ENCODE assay signal across 14 cellular contexts in the genomic region with DNA sequence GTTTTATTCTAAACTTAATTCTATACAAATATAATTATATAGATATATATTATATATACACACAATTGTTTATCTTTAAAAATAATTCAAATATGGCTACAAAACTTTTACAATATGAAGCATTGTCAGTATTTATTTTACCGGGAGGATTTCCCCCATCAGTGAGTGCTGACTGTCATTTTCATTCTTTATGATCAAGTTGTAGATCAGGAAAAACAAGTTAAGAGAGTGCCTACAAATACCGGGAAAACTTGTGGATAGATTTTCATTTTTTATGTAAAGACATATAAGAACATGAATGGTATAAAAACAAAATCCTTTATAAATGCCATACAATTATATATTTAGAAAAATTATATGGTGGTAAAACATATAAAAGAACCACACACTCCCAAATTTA. TPM values are rescaled to one million over a fixed set of nuclear protein-coding genes. Genes with fewer than 3 reads are reported as not detected.
DNase-seq lines count a peak whose midpoint lies in the region; ATAC-seq, FAIRE-seq and TF ChIP-seq lines count a peak whose summit lies in the region.
"Had no signal": no experiment of that assay in that cellular context is flagged by ENCODE, and none has a peak within 500 bp of the region (broad histone marks: within the 10 kb centered on the region; RNA-seq: fewer than 3 reads in every experiment).

No MANE protein-coding gene starts in this region.

- peaks cover 24 to 35% of the 10 kb centered on the region in 2 experiments for H3K4me1 ChIP-seq in HCT116 (ENCODE audit: control insufficient read depth in 1 of 2, insufficient read depth in 2 of 2, low read length in 2 of 2)
- H3K4me1 ChIP-seq in PC-9 (replicated peaks; ENCODE audit: insufficient read depth) = peaks cover 47% of the 10 kb centered on the region
- H3K4me1 ChIP-seq in esophagus squamous epithelium = peaks cover 0 to 50% (median 5%) of the 10 kb centered on the region in 3 donors
- H3K4me1 ChIP-seq in small intestine (ENCODE audit: control insufficient read depth in 2 of 2, insufficient read depth in 1 of 2, low read depth in 1 of 2, low read length in 1 of 2) = peaks cover 0 to 3% of the 10 kb centered on the region in 2 donors

- H3K27me3 ChIP-seq in HCT116 (ENCODE audit: insufficient read depth, low read length) (no peaks in the 10 kb centered on the region), PC-9 (ENCODE audit: insufficient read depth, low read depth) (no peaks in the 10 kb centered on the region), esophagus squamous epithelium (no peaks in the 10 kb centered on the region), small intestine (ENCODE audit: control insufficient read depth in 2 of 2, insufficient read depth in 2 of 2, low read length in 2 of 2) (no peaks in the 10 kb centered on the region)
- H3K27me3 ChIP-seq: left lung had no signal

- H3K9me3 ChIP-seq in HCT116 (ENCODE audit: control insufficient read depth in 1 of 2, insufficient read depth in 1 of 2, low read depth in 1 of 2, low read length in 2 of 2) = no peaks in the 10 kb centered on the region
- H3K9me3 ChIP-seq in PC-9 (ENCODE audit: insufficient read depth, low read depth) = no peaks in the 10 kb centered on the region
- H3K9me3 ChIP-seq in esophagus squamous epithelium = no peaks in the 10 kb centered on the region
- H3K9me3 ChIP-seq in small intestine (ENCODE audit: control insufficient read depth, low read depth) = no peaks in the 10 kb centered on the region
- H3K9me3 ChIP-seq: left lung had no signal

- H3K4me2 ChIP-seq in HCT116 (ENCODE audit: low read length) (peak overlapping the region; percentile 86), PC-9 (peak overlapping the region; percentile 93)

- intact Hi-C loops in HCT116 (cut with micrococcal nuclease) = no loop called here
- intact Hi-C loops in PC-9 (cut with micrococcal nuclease; ENCODE audit: unreplicated experiment) = no loop called here
- intact Hi-C loops in esophagus squamous epithelium (cut with DNase I) = no loop called here

- RAD21 ChIA-PET in HCT116 (lab: Charles Lee; ENCODE audit: low non-redundant PET in 1 of 2, low total read pairs in 2 of 2, uncharacterized antibody in 2 of 2, unreplicated experiment in 2 of 2) = no interaction called here

- peaks cover 23% of the 10 kb centered on the region for H3F3A ChIP-seq in PC-9 (ENCODE audit: insufficient read depth, low read depth)

- H3K79me2 ChIP-seq in HCT116 (ENCODE audit: insufficient read depth, low read length) = peaks cover 83% of the 10 kb centered on the region
- H3K79me2 ChIP-seq in PC-9 (ENCODE audit: low read depth) = peaks cover 45% of the 10 kb centered on the region

- H3K27ac ChIP-seq in HCT116 (ENCODE audit: low read depth, low read length) = peak overlapping the region; percentile 79; the same call in 1 of the 2 replicates
- H3K27ac ChIP-seq in PC-9 = peak overlapping the region; percentile 98
- H3K27ac ChIP-seq in esophagus squamous epithelium = peak overlapping the region in 3 of 4 donors; percentile 64 to 91 (median 87)
- H3K27ac ChIP-seq in small intestine (ENCODE audit: low read depth in 1 of 2, low read length in 1 of 2) = no peak overlapping the region

- TF ChIP-seq CTCF in HCT116 (IDR thresholded peaks at IDR 0.05 in 2 of 3, conservative IDR thresholded peaks at IDR 0.05 in 1 of 3; ENCODE audit: borderline replicate concordance in 1 of 3, insufficient read depth in 1 of 3, low read depth in 2 of 3, low read length in 2 of 3) (no peak), PC-9 (conservative IDR thresholded peaks at IDR 0.05) (no peak), esophagus squamous epithelium (IDR thresholded peaks at IDR 0.05) (no peak)

- 17 to 63% methylated on average over 2 of the region's 2 CpGs for WGBS in esophagus squamous epithelium, 2 donors
- 14 to 64% (median 26%) methylated on average over 2 of the region's 2 CpGs for WGBS in small intestine, 3 donors

- TF ChIP-seq RAD21 in HCT116 (IDR thresholded peaks at IDR 0.05; ENCODE audit: low read depth) = no peak

- POLR2A ChIA-PET in HCT116 (lab: Charles Lee) (no interaction called here), PC-9 (lab: Charles Lee; ENCODE audit: unreplicated experiment) (no interaction called here)

- H3K36me3 ChIP-seq in HCT116 (ENCODE audit: control insufficient read depth in 1 of 2, insufficient read depth in 2 of 2, low read length in 2 of 2) (no peaks in the 10 kb centered on the region), PC-9 (ENCODE audit: low read depth) (no peaks in the 10 kb centered on the region), esophagus squamous epithelium (no peaks in the 10 kb centered on the region), small intestine (ENCODE audit: control insufficient read depth in 2 of 2, insufficient read depth in 2 of 2, low read length in 2 of 2) (peaks cover 0 to 2% of the 10 kb centered on the region in 2 donors)
- H3K36me3 ChIP-seq: left lung had no signal

- H2AFZ ChIP-seq in HCT116 (ENCODE audit: low read depth, low read length, poor library complexity, severe bottlenecking) = no peak overlapping the region
- no peak overlapping the region for H2AFZ ChIP-seq in PC-9

- H3K9me2 ChIP-seq in HCT116 (ENCODE audit: insufficient read depth) = no peaks in the 10 kb centered on the region
- H3K9me2 ChIP-seq in PC-9 (ENCODE audit: insufficient read depth) = no peaks in the 10 kb centered on the region; the same call in 1 of the 2 replicates

- TF ChIP-seq POLR2A in HCT116 (IDR thresholded peaks at IDR 0.05; ENCODE audit: borderline replicate concordance, extremely low read depth, insufficient read depth, insufficient read length) (no peak), esophagus squamous epithelium (IDR thresholded peaks at IDR 0.05) (no peak)

- CTCF ChIA-PET in HCT116 (lab: Charles Lee) (interaction anchor here (0.9 to 1.5 kb wide), 2 partner anchors 45 to 390 kb away, joined by 4 read pairs; no protein-coding TSS in a partner anchor), PC-9 (lab: Charles Lee) (no interaction called here)

- FAIRE-seq in small intestine (lab: Jason Lieb, UNC) = no peak

- H3K4me3 ChIP-seq in HCT116 (replicated peaks in 1 of 2; ENCODE audit: low read depth in 1 of 2, low read length in 2 of 2) (no peak overlapping the region), PC-9 (peak overlapping the region; percentile 68; the same call in 1 of the 2 replicates), esophagus squamous epithelium (no peak overlapping the region), small intestine (ENCODE audit: low read depth in 1 of 2, low read length in 2 of 2) (no peak overlapping the region)
- H3K4me3 ChIP-seq: left lung had no signal

- BruUV-seq in HCT116 (replicated peaks; lab: Mats Ljungman, UMichigan) = no TSS peak
- BruUV-seq in PC-9 (replicated peaks; lab: Mats Ljungman, UMichigan) = no TSS peak

- DNase-seq in HCT116 (ENCODE audit: low read depth, low spot score) = no peak
- peak in 1 of 2 experiments; percentile 37 for DNase-seq in PC-9
- DNase-seq in esophagus squamous epithelium (lab: John Stamatoyannopoulos, UW) = no peak
- DNase-seq in small intestine = peak; percentile 22
- DNase-seq in AML-193 (lab: John Stamatoyannopoulos, UW) = no peak
- DNase-seq: activated CD4-positive, alpha-beta T cell treated with anti-CD3 and anti-CD28 coated beads for 4 hours; activated naive CD4-positive, alpha-beta T cell treated with Interleukin-2 at 50 U/mL for 16 hours; DND-41; left lung; naive thymus-derived CD4-positive, alpha-beta T cell; NCI-H187 treated with DMSO at 0.1 percent for 48 hours; NCI-H774 had no signal

- ATAC-seq in HCT116 (no peak), HG02642 (IDR thresholded peaks at IDR 0.05; ENCODE audit: poor library complexity, unreplicated experiment) (no peak), HG03025 (IDR thresholded peaks at IDR 0.05; ENCODE audit: low FRiP score, unreplicated experiment) (no peak)
- ATAC-seq: left lung; naive thymus-derived CD4-positive, alpha-beta T cell had no signal

- peak overlapping the region; percentile 71; the same call in 1 of the 2 replicates for H3K9ac ChIP-seq in HCT116 (ENCODE audit: low read length)

- H4K20me1 ChIP-seq in HCT116 (ENCODE audit: insufficient read depth) (no peaks in the 10 kb centered on the region), PC-9 (ENCODE audit: insufficient read depth) (no peaks in the 10 kb centered on the region)

TF ChIP-seq in HCT116, 20 proteins besides CTCF, POLR2A, EP300 and RAD21:
- TF ChIP-seq ELF1 (IDR thresholded peaks at IDR 0.05; ENCODE audit: borderline replicate concordance, low read depth) (no peak), SP1 (IDR thresholded peaks at IDR 0.05; ENCODE audit: low read depth) (peak; percentile 32; the same call in 1 of the 2 replicates)

RNA-seq across cellular contexts. Expression of a gene that starts 37.8 kb away (rescaled TPM):
- total RNA-seq in HCT116 (2021; ENCODE audit: unreplicated experiment) = 60.4 TPM
- 37.7 and 38.0 TPM in 2 replicates for polyA plus RNA-seq in HCT116 (2012)
- total RNA-seq in PC-9 (2021) = 38.8 and 51.6 TPM in 2 replicates
- 10 to 100 TPM; 31.3 to 66.3 (median 46.1) TPM for total RNA-seq in esophagus squamous epithelium
- 10 to 100 TPM in 1 of 3 donors, 1 to 10 TPM in 2; 8.6 to 30.0 (median 8.7) TPM for polyA plus RNA-seq in small intestine

RNA-seq across cellular contexts. Expression of a gene that starts 45.8 kb away (rescaled TPM):
- 13.3 TPM for total RNA-seq in HCT116 (2021; ENCODE audit: unreplicated experiment)
- polyA plus RNA-seq in HCT116 (2012) = 3.3 and 4.3 TPM in 2 replicates
- total RNA-seq in PC-9 (2021) = 12.2 and 18.6 TPM in 2 replicates
- 10 to 100 TPM in 1 of 4 donors, 1 to 10 TPM in 3; 3.8 to 12.0 (median 7.5) TPM for total RNA-seq in esophagus squamous epithelium
- polyA plus RNA-seq in small intestine = 1 to 10 TPM; 2.7 to 4.4 (median 2.7) TPM

Comparison
In these comparisons a context has a peak if more than half of its experiments do, and no peak if none do; other contexts are left out.
1. H3K27ac ChIP-seq: peak in HCT116 (single experiment), PC-9 (single experiment) and esophagus squamous epithelium (3 of 4); none in small intestine (0 of 2).